Comparison of ENCODE assay signal across 1 cellular context in genomic region chr20:17878912-17879602, GRCh38.
A peak's percentile ranks its signal among the peaks of the same experiment; 100 is the strongest.
TF ChIP-seq lines count a peak whose summit lies in the region.

No MANE protein-coding gene starts in this region.

TF ChIP-seq in HepG2, 621 proteins besides CTCF, POLR2A, EP300 and RAD21 (continued from another document):
- TF ChIP-seq, protein P1, sequence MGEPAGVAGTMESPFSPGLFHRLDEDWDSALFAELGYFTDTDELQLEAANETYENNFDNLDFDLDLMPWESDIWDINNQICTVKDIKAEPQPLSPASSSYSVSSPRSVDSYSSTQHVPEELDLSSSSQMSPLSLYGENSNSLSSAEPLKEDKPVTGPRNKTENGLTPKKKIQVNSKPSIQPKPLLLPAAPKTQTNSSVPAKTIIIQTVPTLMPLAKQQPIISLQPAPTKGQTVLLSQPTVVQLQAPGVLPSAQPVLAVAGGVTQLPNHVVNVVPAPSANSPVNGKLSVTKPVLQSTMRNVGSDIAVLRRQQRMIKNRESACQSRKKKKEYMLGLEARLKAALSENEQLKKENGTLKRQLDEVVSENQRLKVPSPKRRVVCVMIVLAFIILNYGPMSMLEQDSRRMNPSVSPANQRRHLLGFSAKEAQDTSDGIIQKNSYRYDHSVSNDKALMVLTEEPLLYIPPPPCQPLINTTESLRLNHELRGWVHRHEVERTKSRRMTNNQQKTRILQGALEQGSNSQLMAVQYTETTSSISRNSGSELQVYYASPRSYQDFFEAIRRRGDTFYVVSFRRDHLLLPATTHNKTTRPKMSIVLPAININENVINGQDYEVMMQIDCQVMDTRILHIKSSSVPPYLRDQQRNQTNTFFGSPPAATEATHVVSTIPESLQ (CRISPR knock-in tag; conservative IDR thresholded peaks at IDR 0.05): no peak
- TF ChIP-seq ZNF18 (CRISPR knock-in tag; IDR thresholded peaks at IDR 0.05; ENCODE audit: insufficient replicate concordance) (no peak), JUN (CRISPR knock-in tag; IDR thresholded peaks at IDR 0.05) (no peak), ZNF510 (CRISPR knock-in tag; IDR thresholded peaks at IDR 0.05; ENCODE audit: low read depth) (0 out of 2 replicates have a peak, but pooled peaks have one; percentile 15), ZBTB39 (CRISPR knock-in tag; IDR thresholded peaks at IDR 0.05) (no peak), FOXO4 (CRISPR knock-in tag; conservative IDR thresholded peaks at IDR 0.05) (0 out of 2 replicates have a peak, but pooled peaks have one; percentile 62), PHF5A (CRISPR knock-in tag; IDR thresholded peaks at IDR 0.05; ENCODE audit: low read depth, unreplicated experiment) (no peak), KDM6A (CRISPR knock-in tag; IDR thresholded peaks at IDR 0.05; ENCODE audit: low read depth) (no peak), NR0B2 (CRISPR knock-in tag; IDR thresholded peaks at IDR 0.05) (no peak), U2AF2 (IDR thresholded peaks at IDR 0.05; ENCODE audit: low read depth, low read length) (no peak), ZNF292 (CRISPR knock-in tag; IDR thresholded peaks at IDR 0.05; ENCODE audit: borderline replicate concordance, low read depth) (0 out of 2 replicates have a peak, but pooled peaks have one; percentile 36), ZNF615 (CRISPR knock-in tag; IDR thresholded peaks at IDR 0.05; ENCODE audit: borderline replicate concordance) (0 out of 2 replicates have a peak, but pooled peaks have one; percentile 36), LCORL (IDR thresholded peaks at IDR 0.05) (no peak), LCORL (CRISPR knock-in tag; IDR thresholded peaks at IDR 0.05) (0 out of 2 replicates have a peak, but pooled peaks have one; percentile 22), TBX2 (CRISPR knock-in tag; IDR thresholded peaks at IDR 0.05; ENCODE audit: borderline replicate concordance) (no peak), DNMT3B (CRISPR knock-in tag; conservative IDR thresholded peaks at IDR 0.05) (no peak), FOXA1 (IDR thresholded peaks at IDR 0.05) (no peak), FOXA1 (CRISPR knock-in tag; IDR thresholded peaks at IDR 0.05) (no peak), KDM1A (CRISPR knock-in tag; IDR thresholded peaks at IDR 0.05) (no peak), CHCHD3 (CRISPR knock-in tag; IDR thresholded peaks at IDR 0.05) (no peak), HDAC1 (CRISPR knock-in tag; IDR thresholded peaks at IDR 0.05) (peak; percentile 20; the same call in 1 of the 2 replicates), TARDBP (CRISPR knock-in tag; IDR thresholded peaks at IDR 0.05) (no peak), SATB2 (CRISPR knock-in tag; IDR thresholded peaks at IDR 0.05) (no peak), RBM39 (IDR thresholded peaks at IDR 0.05; ENCODE audit: low read depth, low read length, poor library complexity, severe bottlenecking) (no peak), HNF1B (CRISPR knock-in tag; IDR thresholded peaks at IDR 0.05) (no peak), TBX3 (IDR thresholded peaks at IDR 0.05; ENCODE audit: borderline replicate concordance) (no peak), NR2F6 (IDR thresholded peaks at IDR 0.05) (no peak), NR2F6 (CRISPR knock-in tag; IDR thresholded peaks at IDR 0.05) (no peak), ZNF552 (CRISPR knock-in tag; IDR thresholded peaks at IDR 0.05; ENCODE audit: borderline replicate concordance) (no peak), CBX2 (IDR thresholded peaks at IDR 0.05; ENCODE audit: low read depth, low read length) (no peak), CBX2 (CRISPR knock-in tag; IDR thresholded peaks at IDR 0.05; ENCODE audit: low read depth) (no peak), ZNF619 (CRISPR knock-in tag; IDR thresholded peaks at IDR 0.05) (no peak), TSC22D2 (CRISPR knock-in tag; IDR thresholded peaks at IDR 0.05; ENCODE audit: borderline replicate concordance) (no peak), AKAP8 (CRISPR knock-in tag; IDR thresholded peaks at IDR 0.05) (0 out of 2 replicates have a peak, but pooled peaks have one; percentile 3), ZKSCAN5 (CRISPR knock-in tag; IDR thresholded peaks at IDR 0.05) (no peak), ZNF34 (CRISPR knock-in tag; IDR thresholded peaks at IDR 0.05; ENCODE audit: borderline replicate concordance) (0 out of 2 replicates have a peak, but pooled peaks have one; percentile 0), ETV5 (CRISPR knock-in tag; IDR thresholded peaks at IDR 0.05; ENCODE audit: borderline replicate concordance) (0 out of 2 replicates have a peak, but pooled peaks have one; percentile 4), TOPORS (CRISPR knock-in tag; IDR thresholded peaks at IDR 0.05) (no peak), MEF2D (CRISPR knock-in tag; IDR thresholded peaks at IDR 0.05) (0 out of 2 replicates have a peak, but pooled peaks have one; percentile 31), SMAD3 (CRISPR knock-in tag; IDR thresholded peaks at IDR 0.05) (no peak), AGO2 (optimal IDR thresholded peaks at IDR 0.05; ENCODE audit: low read depth, low read length) (no peak), ZNF136 (CRISPR knock-in tag; IDR thresholded peaks at IDR 0.05; ENCODE audit: low read depth) (no peak), PAWR (CRISPR knock-in tag; IDR thresholded peaks at IDR 0.05; ENCODE audit: borderline replicate concordance) (no peak), IRF1 (CRISPR knock-in tag; IDR thresholded peaks at IDR 0.05; ENCODE audit: low read depth) (no peak), DMAP1 (CRISPR knock-in tag; IDR thresholded peaks at IDR 0.05) (no peak), KLF11 (CRISPR knock-in tag; IDR thresholded peaks at IDR 0.05) (no peak), DNMT1 (CRISPR knock-in tag; IDR thresholded peaks at IDR 0.05) (no peak), MXD4 (CRISPR knock-in tag; IDR thresholded peaks at IDR 0.05) (no peak), ZNF17 (CRISPR knock-in tag; IDR thresholded peaks at IDR 0.05) (no peak), MEIS2 (CRISPR knock-in tag; IDR thresholded peaks at IDR 0.05) (no peak), ZNF563 (CRISPR knock-in tag; IDR thresholded peaks at IDR 0.05) (no peak)
- TF ChIP-seq, protein P2, sequence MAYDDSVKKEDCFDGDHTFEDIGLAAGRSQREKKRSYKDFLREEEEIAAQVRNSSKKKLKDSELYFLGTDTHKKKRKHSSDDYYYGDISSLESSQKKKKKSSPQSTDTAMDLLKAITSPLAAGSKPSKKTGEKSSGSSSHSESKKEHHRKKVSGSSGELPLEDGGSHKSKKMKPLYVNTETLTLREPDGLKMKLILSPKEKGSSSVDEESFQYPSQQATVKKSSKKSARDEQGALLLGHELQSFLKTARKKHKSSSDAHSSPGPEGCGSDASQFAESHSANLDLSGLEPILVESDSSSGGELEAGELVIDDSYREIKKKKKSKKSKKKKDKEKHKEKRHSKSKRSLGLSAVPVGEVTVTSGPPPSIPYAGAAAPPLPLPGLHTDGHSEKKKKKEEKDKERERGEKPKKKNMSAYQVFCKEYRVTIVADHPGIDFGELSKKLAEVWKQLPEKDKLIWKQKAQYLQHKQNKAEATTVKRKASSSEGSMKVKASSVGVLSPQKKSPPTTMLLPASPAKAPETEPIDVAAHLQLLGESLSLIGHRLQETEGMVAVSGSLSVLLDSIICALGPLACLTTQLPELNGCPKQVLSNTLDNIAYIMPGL (CRISPR knock-in tag; IDR thresholded peaks at IDR 0.05; ENCODE audit: borderline replicate concordance in 1 of 2, low read depth in 1 of 2): 0 out of 4 replicates have a peak, but pooled peaks of 1 of the 2 experiments have one; percentile 5
- TF ChIP-seq, protein P3, sequence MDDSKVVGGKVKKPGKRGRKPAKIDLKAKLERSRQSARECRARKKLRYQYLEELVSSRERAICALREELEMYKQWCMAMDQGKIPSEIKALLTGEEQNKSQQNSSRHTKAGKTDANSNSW (CRISPR knock-in tag; IDR thresholded peaks at IDR 0.05; ENCODE audit: borderline replicate concordance): no peak
- TF ChIP-seq, protein P4, sequence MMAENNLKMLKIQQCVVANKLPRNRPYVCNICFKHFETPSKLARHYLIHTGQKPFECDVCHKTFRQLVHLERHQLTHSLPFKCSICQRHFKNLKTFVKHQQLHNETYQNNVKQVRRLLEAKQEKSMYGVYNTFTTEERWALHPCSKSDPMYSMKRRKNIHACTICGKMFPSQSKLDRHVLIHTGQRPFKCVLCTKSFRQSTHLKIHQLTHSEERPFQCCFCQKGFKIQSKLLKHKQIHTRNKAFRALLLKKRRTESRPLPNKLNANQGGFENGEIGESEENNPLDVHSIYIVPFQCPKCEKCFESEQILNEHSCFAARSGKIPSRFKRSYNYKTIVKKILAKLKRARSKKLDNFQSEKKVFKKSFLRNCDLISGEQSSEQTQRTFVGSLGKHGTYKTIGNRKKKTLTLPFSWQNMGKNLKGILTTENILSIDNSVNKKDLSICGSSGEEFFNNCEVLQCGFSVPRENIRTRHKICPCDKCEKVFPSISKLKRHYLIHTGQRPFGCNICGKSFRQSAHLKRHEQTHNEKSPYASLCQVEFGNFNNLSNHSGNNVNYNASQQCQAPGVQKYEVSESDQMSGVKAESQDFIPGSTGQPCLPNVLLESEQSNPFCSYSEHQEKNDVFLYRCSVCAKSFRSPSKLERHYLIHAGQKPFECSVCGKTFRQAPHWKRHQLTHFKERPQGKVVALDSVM (CRISPR knock-in tag; IDR thresholded peaks at IDR 0.05): 0 out of 2 replicates have a peak, but pooled peaks have one; percentile 30
TF ChIP-seq in HepG2: peak in this region for 12.
